26 cellular contexts compared by ENCODE assay signal in the genomic region with DNA sequence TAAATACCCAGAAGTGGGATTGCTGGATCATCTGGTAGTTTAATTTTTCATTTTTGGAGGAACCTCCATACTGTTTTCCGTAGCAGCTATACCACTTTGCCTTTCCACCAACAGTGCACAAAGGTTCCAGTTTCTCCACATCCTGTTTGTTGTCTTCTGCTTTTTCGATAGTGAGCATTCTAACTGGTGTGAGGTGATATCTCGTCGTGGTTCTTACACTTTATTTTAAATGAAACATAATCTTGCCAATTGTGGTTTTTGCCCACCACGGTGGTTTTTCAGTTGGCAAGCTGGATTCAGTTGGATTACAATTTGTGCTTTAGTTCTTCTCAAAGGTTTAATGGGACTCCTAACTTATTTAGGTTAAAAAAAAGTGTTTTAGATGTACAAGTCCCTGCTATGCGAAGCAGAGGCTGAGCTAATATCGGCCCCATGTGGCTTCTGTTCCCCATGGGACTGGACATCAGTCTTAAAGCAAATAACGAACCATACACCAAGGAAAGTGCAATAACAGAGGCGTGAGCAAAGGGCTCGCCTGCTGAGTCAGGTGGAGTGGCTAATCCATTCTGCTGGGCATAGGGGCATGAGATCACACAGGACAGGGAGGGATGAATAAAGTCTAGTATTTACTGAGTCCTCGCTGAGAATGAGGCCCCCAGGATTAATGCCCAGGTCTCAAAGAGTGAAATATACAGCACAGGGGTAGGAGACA.
DNase-seq lines count a peak whose midpoint lies in the region; ATAC-seq lines count a peak whose summit lies in the region.
"Had no signal": no experiment of that assay in that cellular context is flagged by ENCODE, and none has a peak within 500 bp of the region (broad histone marks: within the 10 kb centered on the region; RNA-seq: fewer than 3 reads in every experiment).

No MANE protein-coding gene starts in this region.

- no peak overlapping the region for H2BK5ac ChIP-seq in mesendoderm (ENCODE audit: low read length)

- H3K4me1 Mint-ChIP-seq in activated naive CD8-positive, alpha-beta T cell treated with anti-CD3 and anti-CD28 coated beads, Interleukin-2, amount 10 ng/mL, durations not matched to agents 7 days and 5 days = peaks cover 8% of the 10 kb centered on the region
- H3K4me1 Mint-ChIP-seq in activated naive CD8-positive, alpha-beta T cell treated with anti-CD3 and anti-CD28 coated beads for 36 hours = peaks cover 26% of the 10 kb centered on the region
- peaks cover 64% of the 10 kb centered on the region for H3K4me1 Mint-ChIP-seq in dendritic cell treated with granulocyte-macrophage colony-stimulating factor and Interleukin-4, amounts not matched to agents 40 ng/mL and 50 ng/mL, for 4 days (ENCODE audit: low read depth)
- peaks cover 25% of the 10 kb centered on the region for H3K4me1 Mint-ChIP-seq in stimulated activated effector memory CD8-positive, alpha-beta T cell treated with anti-CD3 and anti-CD28 coated beads, Interleukin-12 subunit alpha, Interleukin-12 subunit beta, amount 100 ng/mL, for 72 hours
- H3K4me1 Mint-ChIP-seq: B cell, IgD-negative memory B cell, memory B cell had no signal

- H2BK15ac ChIP-seq in mesendoderm (replicated peaks; ENCODE audit: low read depth) = no peak overlapping the region

- WGBS in mesendoderm (ENCODE audit: extremely low coverage, insufficient coverage, low lambda C conversion rate) = no CpG with 5 or more reads among the region's 11 CpGs

- H3K23ac ChIP-seq in mesendoderm (ENCODE audit: low read length) = no peak overlapping the region

- H3K27ac Mint-ChIP-seq in activated naive CD8-positive, alpha-beta T cell treated with anti-CD3 and anti-CD28 coated beads, Interleukin-2, amount 10 ng/mL, durations not matched to agents 7 days and 5 days = no peak overlapping the region
- no peak overlapping the region for H3K27ac Mint-ChIP-seq in activated naive CD8-positive, alpha-beta T cell treated with anti-CD3 and anti-CD28 coated beads for 36 hours
- H3K27ac Mint-ChIP-seq in dendritic cell treated with granulocyte-macrophage colony-stimulating factor and Interleukin-4, amounts not matched to agents 40 ng/mL and 50 ng/mL, for 4 days = peak overlapping the region; percentile 77
- H3K27ac Mint-ChIP-seq in stimulated activated effector memory CD8-positive, alpha-beta T cell treated with anti-CD3 and anti-CD28 coated beads, Interleukin-12 subunit alpha, Interleukin-12 subunit beta, amount 100 ng/mL, for 72 hours = peak overlapping the region; percentile 82
- H3K27ac Mint-ChIP-seq: activated CD4-positive, alpha-beta memory T cell treated with anti-CD3 and anti-CD28 coated beads for 36 hours; B cell; HFFc6; IgD-negative memory B cell; memory B cell; stimulated activated naive B cell treated with anti-CD40 and anti-IgM and Interleukin-4, amounts not matched to agents 10 μg/mL and 1 μg/mL and 100 μg/mL, for 72 hours had no signal

- H3K4me1 ChIP-seq in mesendoderm (ENCODE audit: control insufficient read depth, low read depth, low read length) = no peaks in the 10 kb centered on the region
- H3K4me1 ChIP-seq: breast epithelium, testis, uterus had no signal

- H2AK5ac ChIP-seq in mesendoderm (ENCODE audit: low read length) = no peak overlapping the region

- no peaks in the 10 kb centered on the region for H3K79me1 ChIP-seq in mesendoderm (ENCODE audit: low read length)

- H3K79me2 ChIP-seq in mesendoderm (ENCODE audit: control insufficient read depth, insufficient read depth, low read length) = no peaks in the 10 kb centered on the region

- H4K8ac ChIP-seq in mesendoderm (ENCODE audit: low read depth, low read length) = no peak overlapping the region

- peaks cover 8% of the 10 kb centered on the region for H3K36me3 Mint-ChIP-seq in activated naive CD8-positive, alpha-beta T cell treated with anti-CD3 and anti-CD28 coated beads, Interleukin-2, amount 10 ng/mL, durations not matched to agents 7 days and 5 days
- H3K36me3 Mint-ChIP-seq in activated naive CD8-positive, alpha-beta T cell treated with anti-CD3 and anti-CD28 coated beads for 36 hours = peaks cover 16% of the 10 kb centered on the region
- H3K36me3 Mint-ChIP-seq in dendritic cell treated with granulocyte-macrophage colony-stimulating factor and Interleukin-4, amounts not matched to agents 40 ng/mL and 50 ng/mL, for 4 days (ENCODE audit: low read depth) = peaks cover 79% of the 10 kb centered on the region
- peaks cover 57% of the 10 kb centered on the region for H3K36me3 Mint-ChIP-seq in stimulated activated effector memory CD8-positive, alpha-beta T cell treated with anti-CD3 and anti-CD28 coated beads, Interleukin-12 subunit alpha, Interleukin-12 subunit beta, amount 100 ng/mL, for 72 hours
- H3K36me3 Mint-ChIP-seq: IgD-negative memory B cell had no signal

- H3K9me3 Mint-ChIP-seq in activated naive CD8-positive, alpha-beta T cell treated with anti-CD3 and anti-CD28 coated beads, Interleukin-2, amount 10 ng/mL, durations not matched to agents 7 days and 5 days = no peaks in the 10 kb centered on the region
- no peaks in the 10 kb centered on the region for H3K9me3 Mint-ChIP-seq in activated naive CD8-positive, alpha-beta T cell treated with anti-CD3 and anti-CD28 coated beads for 36 hours
- H3K9me3 Mint-ChIP-seq in dendritic cell treated with granulocyte-macrophage colony-stimulating factor and Interleukin-4, amounts not matched to agents 40 ng/mL and 50 ng/mL, for 4 days = no peaks in the 10 kb centered on the region
- H3K9me3 Mint-ChIP-seq in stimulated activated effector memory CD8-positive, alpha-beta T cell treated with anti-CD3 and anti-CD28 coated beads, Interleukin-12 subunit alpha, Interleukin-12 subunit beta, amount 100 ng/mL, for 72 hours = no peaks in the 10 kb centered on the region
- H3K9me3 Mint-ChIP-seq: activated CD4-positive, alpha-beta memory T cell treated with anti-CD3 and anti-CD28 coated beads for 36 hours; IgD-negative memory B cell; stimulated activated naive B cell treated with anti-CD40 and anti-IgM and Interleukin-4, amounts not matched to agents 10 μg/mL and 1 μg/mL and 100 μg/mL, for 72 hours had no signal

- H3K9ac ChIP-seq in mesendoderm (ENCODE audit: low read length) = no peak overlapping the region

- no peak overlapping the region for H3K56ac ChIP-seq in mesendoderm (ENCODE audit: low read length)

- intact Hi-C loops in dendritic cell treated with granulocyte-macrophage colony-stimulating factor and Interleukin-4, amounts not matched to agents 40 ng/mL and 50 ng/mL, for 4 days (cut with micrococcal nuclease) = no loop called here

- DNase-seq in activated naive CD8-positive, alpha-beta T cell treated with anti-CD3 and anti-CD28 coated beads, Interleukin-2, amount 10 ng/mL, durations not matched to agents 7 days and 5 days = no peak
- DNase-seq in activated naive CD8-positive, alpha-beta T cell treated with anti-CD3 and anti-CD28 coated beads for 36 hours = no peak
- peak; percentile 76 for DNase-seq in OCI-M1 (lab: John Stamatoyannopoulos, UW)
- no peak for DNase-seq in stimulated activated effector memory CD8-positive, alpha-beta T cell treated with anti-CD3 and anti-CD28 coated beads, Interleukin-12 subunit alpha, Interleukin-12 subunit beta, amount 100 ng/mL, for 72 hours (ENCODE audit: low spot score in 2 of 2)
- DNase-seq in DMS153 treated with DMSO at 0.1 percent for 48 hours (lab: John Stamatoyannopoulos, UW; ENCODE audit: unreplicated experiment) = no peak
- DNase-seq in NOMO-1 (lab: John Stamatoyannopoulos, UW; ENCODE audit: unreplicated experiment in 2 of 2) = no peak
- no peak for DNase-seq in mesendoderm
- DNase-seq: activated CD4-positive, alpha-beta memory T cell treated with anti-CD3 and anti-CD28 coated beads for 36 hours; activated gamma-delta T cell treated with Interleukin-2 at 50 U/mL for 16 hours; effector memory CD4-positive, alpha-beta T cell; foreskin melanocyte; HFFc6; MM.1S; NCI-H1436 treated with DMSO at 0.1 percent for 48 hours; NCI-H510A; stimulated activated CD4-positive, alpha-beta T cell treated with anti-CD3 and anti-CD28 coated beads, Interleukin-4, amount 100 ng/mL, for 1 hour; stimulated activated naive B cell treated with anti-CD40 and anti-IgM and Interleukin-4, amounts not matched to agents 10 μg/mL and 1 μg/mL and 100 μg/mL, for 72 hours; testis; uterus had no signal

- no peaks in the 10 kb centered on the region for H3K27me3 ChIP-seq in mesendoderm (ENCODE audit: insufficient read depth, low read length, poor library complexity)
- H3K27me3 ChIP-seq: breast epithelium, testis, uterus had no signal

- H3K27ac ChIP-seq in mesendoderm (ENCODE audit: low read depth, low read length) = no peak overlapping the region
- H3K27ac ChIP-seq: breast epithelium, SK-N-MC, testis, uterus had no signal

- no peak overlapping the region for H3K4me2 ChIP-seq in mesendoderm (ENCODE audit: low read length)

- H3K4me3 Mint-ChIP-seq in activated naive CD8-positive, alpha-beta T cell treated with anti-CD3 and anti-CD28 coated beads, Interleukin-2, amount 10 ng/mL, durations not matched to agents 7 days and 5 days = peak overlapping the region; percentile 8
- H3K4me3 Mint-ChIP-seq in activated naive CD8-positive, alpha-beta T cell treated with anti-CD3 and anti-CD28 coated beads for 36 hours = no peak overlapping the region
- peak overlapping the region; percentile 30 for H3K4me3 Mint-ChIP-seq in dendritic cell treated with granulocyte-macrophage colony-stimulating factor and Interleukin-4, amounts not matched to agents 40 ng/mL and 50 ng/mL, for 4 days
- no peak overlapping the region for H3K4me3 Mint-ChIP-seq in stimulated activated effector memory CD8-positive, alpha-beta T cell treated with anti-CD3 and anti-CD28 coated beads, Interleukin-12 subunit alpha, Interleukin-12 subunit beta, amount 100 ng/mL, for 72 hours
- H3K4me3 Mint-ChIP-seq: activated CD4-positive, alpha-beta memory T cell treated with anti-CD3 and anti-CD28 coated beads for 36 hours; B cell; HFFc6; IgD-negative memory B cell; memory B cell; stimulated activated naive B cell treated with anti-CD40 and anti-IgM and Interleukin-4, amounts not matched to agents 10 μg/mL and 1 μg/mL and 100 μg/mL, for 72 hours had no signal

- ATAC-seq in activated naive CD8-positive, alpha-beta T cell treated with anti-CD3 and anti-CD28 coated beads, Interleukin-2, amount 10 ng/mL, durations not matched to agents 7 days and 5 days (ENCODE audit: low read depth) = no peak
- ATAC-seq in stimulated activated effector memory CD8-positive, alpha-beta T cell treated with anti-CD3 and anti-CD28 coated beads, Interleukin-12 subunit alpha, Interleukin-12 subunit beta, amount 100 ng/mL, for 72 hours = peak; percentile 43
- ATAC-seq: esophagus mucosa; stimulated activated naive B cell treated with anti-CD40 and anti-IgM and Interleukin-4, amounts not matched to agents 10 μg/mL and 1 μg/mL and 100 μg/mL, for 72 hours had no signal

- no peak overlapping the region for H3K4me3 ChIP-seq in mesendoderm (ENCODE audit: low read length)
- H3K4me3 ChIP-seq: breast epithelium, SK-N-MC, testis, uterus had no signal

- H3K36me3 ChIP-seq in mesendoderm (ENCODE audit: control insufficient read depth, insufficient read depth, low read length) = no peaks in the 10 kb centered on the region
- H3K36me3 ChIP-seq: breast epithelium, uterus had no signal

- H2BK120ac ChIP-seq in mesendoderm (ENCODE audit: low read depth, low read length) = no peak overlapping the region

- H3K18ac ChIP-seq in mesendoderm (ENCODE audit: low read length) = no peak overlapping the region

- no peak overlapping the region for H4K5ac ChIP-seq in mesendoderm (ENCODE audit: low read length)

- POLR2A ChIA-PET in activated naive CD8-positive, alpha-beta T cell treated with anti-CD3 and anti-CD28 coated beads, Interleukin-2, amount 10 ng/mL, durations not matched to agents 7 days and 5 days (lab: Charles Lee) = no interaction called here

- no peaks in the 10 kb centered on the region for H3K27me3 Mint-ChIP-seq in activated naive CD8-positive, alpha-beta T cell treated with anti-CD3 and anti-CD28 coated beads, Interleukin-2, amount 10 ng/mL, durations not matched to agents 7 days and 5 days
- H3K27me3 Mint-ChIP-seq in activated naive CD8-positive, alpha-beta T cell treated with anti-CD3 and anti-CD28 coated beads for 36 hours = no peaks in the 10 kb centered on the region
- no peaks in the 10 kb centered on the region for H3K27me3 Mint-ChIP-seq in dendritic cell treated with granulocyte-macrophage colony-stimulating factor and Interleukin-4, amounts not matched to agents 40 ng/mL and 50 ng/mL, for 4 days
- H3K27me3 Mint-ChIP-seq: activated CD4-positive, alpha-beta memory T cell treated with anti-CD3 and anti-CD28 coated beads for 36 hours; IgD-negative memory B cell; memory B cell; stimulated activated naive B cell treated with anti-CD40 and anti-IgM and Interleukin-4, amounts not matched to agents 10 μg/mL and 1 μg/mL and 100 μg/mL, for 72 hours had no signal

- no peak overlapping the region for H3K4ac ChIP-seq in mesendoderm (ENCODE audit: low read depth, low read length)

Comparison
In these comparisons a context has a peak if more than half of its experiments do, and no peak if none do; other contexts are left out.
1. H3K4me3 Mint-ChIP-seq: peak in activated naive CD8-positive, alpha-beta T cell treated with anti-CD3 and anti-CD28 coated beads, Interleukin-2, amount 10 ng/mL, durations not matched to agents 7 days and 5 days (single experiment) and dendritic cell treated with granulocyte-macrophage colony-stimulating factor and Interleukin-4, amounts not matched to agents 40 ng/mL and 50 ng/mL, for 4 days (single experiment); none in activated naive CD8-positive, alpha-beta T cell treated with anti-CD3 and anti-CD28 coated beads for 36 hours (single experiment) and stimulated activated effector memory CD8-positive, alpha-beta T cell treated with anti-CD3 and anti-CD28 coated beads, Interleukin-12 subunit alpha, Interleukin-12 subunit beta, amount 100 ng/mL, for 72 hours (single experiment).
2. H3K27ac Mint-ChIP-seq: peak in dendritic cell treated with granulocyte-macrophage colony-stimulating factor and Interleukin-4, amounts not matched to agents 40 ng/mL and 50 ng/mL, for 4 days (single experiment) and stimulated activated effector memory CD8-positive, alpha-beta T cell treated with anti-CD3 and anti-CD28 coated beads, Interleukin-12 subunit alpha, Interleukin-12 subunit beta, amount 100 ng/mL, for 72 hours (single experiment); none in activated naive CD8-positive, alpha-beta T cell treated with anti-CD3 and anti-CD28 coated beads, Interleukin-2, amount 10 ng/mL, durations not matched to agents 7 days and 5 days (single experiment) and activated naive CD8-positive, alpha-beta T cell treated with anti-CD3 and anti-CD28 coated beads for 36 hours (single experiment).